1 cellular context compared by ENCODE assay signal in the genomic region with DNA sequence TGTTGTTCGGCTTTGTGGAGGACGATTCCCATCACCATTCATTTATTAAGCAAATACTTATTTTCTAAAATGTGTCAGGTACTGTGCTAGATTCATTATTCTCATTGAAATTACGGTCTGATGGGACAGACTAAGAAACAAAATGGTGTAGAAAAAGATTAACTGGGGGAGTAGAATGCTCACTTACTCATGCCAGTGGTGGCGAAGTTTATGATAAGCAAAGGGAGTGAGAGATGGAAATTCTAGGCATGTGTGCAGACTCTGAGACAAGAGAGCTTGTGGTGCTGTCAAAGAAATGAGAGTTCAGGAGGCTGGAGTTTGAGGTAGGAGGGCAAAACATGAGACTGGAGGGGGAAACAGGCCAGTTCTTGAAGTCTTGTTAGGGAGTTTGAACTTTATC.
TF ChIP-seq lines count a peak whose summit lies in the region.

No MANE protein-coding gene starts in this region.

TF ChIP-seq in HepG2, 621 proteins besides CTCF, POLR2A, EP300 and RAD21:
- TF ChIP-seq MED13 (CRISPR knock-in tag; IDR thresholded peaks at IDR 0.05) (no peak), HOXA9 (CRISPR knock-in tag; IDR thresholded peaks at IDR 0.05; ENCODE audit: borderline replicate concordance) (no peak), RFX3 (CRISPR knock-in tag; IDR thresholded peaks at IDR 0.05) (no peak), MTA1 (CRISPR knock-in tag; IDR thresholded peaks at IDR 0.05; ENCODE audit: borderline replicate concordance) (no peak), RFX5 (IDR thresholded peaks at IDR 0.05; ENCODE audit: low read depth, low read length) (no peak), CCDC6 (CRISPR knock-in tag; IDR thresholded peaks at IDR 0.05) (no peak), FOXK1 (CRISPR knock-in tag; IDR thresholded peaks at IDR 0.05; ENCODE audit: borderline replicate concordance, low read depth) (no peak), PRMT3 (CRISPR knock-in tag; IDR thresholded peaks at IDR 0.05; ENCODE audit: borderline replicate concordance, low read depth) (no peak), FLYWCH1 (CRISPR knock-in tag; IDR thresholded peaks at IDR 0.05) (no peak), ZNF225 (CRISPR knock-in tag; IDR thresholded peaks at IDR 0.05) (no peak)
- TF ChIP-seq, protein P1, sequence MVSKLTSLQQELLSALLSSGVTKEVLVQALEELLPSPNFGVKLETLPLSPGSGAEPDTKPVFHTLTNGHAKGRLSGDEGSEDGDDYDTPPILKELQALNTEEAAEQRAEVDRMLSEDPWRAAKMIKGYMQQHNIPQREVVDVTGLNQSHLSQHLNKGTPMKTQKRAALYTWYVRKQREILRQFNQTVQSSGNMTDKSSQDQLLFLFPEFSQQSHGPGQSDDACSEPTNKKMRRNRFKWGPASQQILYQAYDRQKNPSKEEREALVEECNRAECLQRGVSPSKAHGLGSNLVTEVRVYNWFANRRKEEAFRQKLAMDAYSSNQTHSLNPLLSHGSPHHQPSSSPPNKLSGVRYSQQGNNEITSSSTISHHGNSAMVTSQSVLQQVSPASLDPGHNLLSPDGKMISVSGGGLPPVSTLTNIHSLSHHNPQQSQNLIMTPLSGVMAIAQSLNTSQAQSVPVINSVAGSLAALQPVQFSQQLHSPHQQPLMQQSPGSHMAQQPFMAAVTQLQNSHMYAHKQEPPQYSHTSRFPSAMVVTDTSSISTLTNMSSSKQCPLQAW (CRISPR knock-in tag; IDR thresholded peaks at IDR 0.05) = no peak
- TF ChIP-seq, protein P2, sequence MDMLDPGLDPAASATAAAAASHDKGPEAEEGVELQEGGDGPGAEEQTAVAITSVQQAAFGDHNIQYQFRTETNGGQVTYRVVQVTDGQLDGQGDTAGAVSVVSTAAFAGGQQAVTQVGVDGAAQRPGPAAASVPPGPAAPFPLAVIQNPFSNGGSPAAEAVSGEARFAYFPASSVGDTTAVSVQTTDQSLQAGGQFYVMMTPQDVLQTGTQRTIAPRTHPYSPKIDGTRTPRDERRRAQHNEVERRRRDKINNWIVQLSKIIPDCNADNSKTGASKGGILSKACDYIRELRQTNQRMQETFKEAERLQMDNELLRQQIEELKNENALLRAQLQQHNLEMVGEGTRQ (IDR thresholded peaks at IDR 0.05; ENCODE audit: low read depth, low read length) = no peak
- TF ChIP-seq, protein P2 (CRISPR knock-in tag; IDR thresholded peaks at IDR 0.05; ENCODE audit: borderline replicate concordance) = no peak
- TF ChIP-seq, protein P3, sequence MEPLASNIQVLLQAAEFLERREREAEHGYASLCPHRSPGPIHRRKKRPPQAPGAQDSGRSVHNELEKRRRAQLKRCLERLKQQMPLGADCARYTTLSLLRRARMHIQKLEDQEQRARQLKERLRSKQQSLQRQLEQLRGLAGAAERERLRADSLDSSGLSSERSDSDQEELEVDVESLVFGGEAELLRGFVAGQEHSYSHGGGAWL (CRISPR knock-in tag; IDR thresholded peaks at IDR 0.05) = no peak
- TF ChIP-seq, protein P4, sequence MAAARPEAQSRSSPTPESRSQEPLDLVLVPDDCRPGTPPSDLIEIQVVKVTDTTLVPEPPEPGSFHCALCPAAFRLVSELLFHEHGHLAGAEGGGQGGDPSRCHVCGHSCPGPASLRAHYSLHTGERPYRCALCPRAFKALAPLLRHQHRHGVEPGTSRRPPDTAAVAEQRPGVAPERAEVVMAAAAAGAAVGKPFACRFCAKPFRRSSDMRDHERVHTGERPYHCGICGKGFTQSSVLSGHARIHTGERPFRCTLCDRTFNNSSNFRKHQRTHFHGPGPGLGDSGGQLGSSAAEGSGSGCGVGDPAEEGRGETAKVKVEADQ (CRISPR knock-in tag; IDR thresholded peaks at IDR 0.05; ENCODE audit: borderline replicate concordance) = no peak
TF ChIP-seq in HepG2: peak in this region for 0.
